ENCODE assay signal across 18 cellular contexts in genomic region chr2:71673402-71673795, GRCh38.
DNase-seq lines count a peak whose midpoint lies in the region; ATAC-seq and TF ChIP-seq lines count a peak whose summit lies in the region.
"Had no signal": no experiment of that assay in that cellular context is flagged by ENCODE, and none has a peak within 500 bp of the region (broad histone marks: within the 10 kb centered on the region; RNA-seq: fewer than 3 reads in every experiment).

No MANE protein-coding gene starts in this region.

- H3K27ac Mint-ChIP-seq in neural crest cell (ENCODE audit: unreplicated experiment): peak overlapping the region; percentile 27
- H3K27ac Mint-ChIP-seq: CD8-positive, alpha-beta T cell; HFFc6 had no signal

- TF ChIP-seq CTCF in neural crest cell (conservative IDR thresholded peaks at IDR 0.05): no peak

- H3K4me3 ChIP-seq in right cardiac atrium (ENCODE audit: low read length): no peak overlapping the region
- H3K4me3 ChIP-seq: A549 had no signal

- H3K4me1 ChIP-seq in right cardiac atrium (ENCODE audit: control insufficient read depth, insufficient read depth, low read length): no peaks in the 10 kb centered on the region
- H3K4me1 ChIP-seq: A549, BE2C had no signal

- no peaks in the 10 kb centered on the region for H3K36me3 Mint-ChIP-seq in neural crest cell (ENCODE audit: low read depth)

- H3K9me3 ChIP-seq in right cardiac atrium (ENCODE audit: control insufficient read depth, low read length): no peaks in the 10 kb centered on the region
- H3K9me3 ChIP-seq: A549, BE2C had no signal

- H3K27me3 ChIP-seq in right cardiac atrium (ENCODE audit: control insufficient read depth, insufficient read depth): no peaks in the 10 kb centered on the region
- H3K27me3 ChIP-seq: BE2C had no signal

- H3K4me3 Mint-ChIP-seq in neural crest cell: no peak overlapping the region
- H3K4me3 Mint-ChIP-seq: CD8-positive, alpha-beta T cell; HFFc6 had no signal

- 72% methylated on average over 2 of the region's 2 CpGs for WGBS in right cardiac atrium

- no peak overlapping the region for H3K27ac ChIP-seq in right cardiac atrium (ENCODE audit: low read length)
- H3K27ac ChIP-seq: A549, C4-2B had no signal

- DNase-seq in left ventricle myocardium superior (peak; percentile 3), right cardiac atrium (no peak), islet precursor cell (peak; percentile 35), neural crest cell (ENCODE audit: low read depth, low spot score) (no peak), ureter (ENCODE audit: low spot score) (peak; percentile 35), anterior cingulate cortex (lab: John Stamatoyannopoulos, UW) (no peak), NCI-H2107 (lab: John Stamatoyannopoulos, UW) (no peak)
- DNase-seq: BE2C, COR-L47, DMS153, DMS79 treated with DMSO at 0.1 percent for 48 hours, EL, HCEC 1CT, HFFc6 had no signal

- intact Hi-C loops in left ventricle myocardium superior (cut with micrococcal nuclease) (no loop called here), right cardiac atrium (cut with DNase I) (no loop called here)

- H3K27me3 Mint-ChIP-seq in neural crest cell (ENCODE audit: low read depth): no peaks in the 10 kb centered on the region

- ATAC-seq in left ventricle myocardium superior (no peak), right cardiac atrium (no peak), GM21576 (IDR thresholded peaks at IDR 0.05; ENCODE audit: unreplicated experiment) (no peak)
- ATAC-seq: CD8-positive, alpha-beta T cell had no signal

- H3K9me3 Mint-ChIP-seq in neural crest cell: no peaks in the 10 kb centered on the region
- H3K9me3 Mint-ChIP-seq: CD8-positive, alpha-beta T cell; HFFc6 had no signal

- H3K4me1 Mint-ChIP-seq in neural crest cell: peaks cover 5% of the 10 kb centered on the region

Comparison
In these comparisons a context has a peak if more than half of its experiments do, and no peak if none do; other contexts are left out.
1. DNase-seq: peak in left ventricle myocardium superior (single experiment), islet precursor cell (single experiment) and ureter (single experiment); none in right cardiac atrium (0 of 3), neural crest cell (single experiment), anterior cingulate cortex (0 of 58) and NCI-H2107 (single experiment).